ENCODE assay signal across 18 cellular contexts in the genomic region with DNA sequence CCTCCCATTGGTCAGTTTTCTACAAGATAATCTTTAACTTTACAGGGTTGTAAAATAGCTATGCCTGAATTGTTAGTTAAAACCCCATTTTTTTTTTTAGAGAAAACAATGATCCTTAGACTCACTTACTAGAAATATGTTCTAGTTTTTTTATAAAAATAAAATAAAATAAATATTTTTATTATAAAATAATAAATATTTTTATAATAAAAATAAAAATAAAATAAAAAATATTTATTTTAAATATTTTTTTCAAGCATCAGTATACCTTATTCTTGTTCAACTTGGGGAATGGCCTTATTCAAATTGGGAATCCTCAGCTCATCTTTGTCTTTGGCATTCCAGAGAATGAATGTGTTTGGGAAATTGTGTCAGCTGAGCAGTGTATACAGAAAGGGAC. TPM values are rescaled to one million over a fixed set of nuclear protein-coding genes. Genes with fewer than 3 reads are reported as not detected.
A peak's percentile ranks its signal among the peaks of the same experiment; 100 is the strongest.
DNase-seq lines count a peak whose midpoint lies in the region; ATAC-seq, FAIRE-seq and TF ChIP-seq lines count a peak whose summit lies in the region.
"Had no signal": no experiment of that assay in that cellular context is flagged by ENCODE, and none has a peak within 500 bp of the region (broad histone marks: within the 10 kb centered on the region; RNA-seq: fewer than 3 reads in every experiment).

No MANE protein-coding gene starts in this region.

- FAIRE-seq in G401.6 (lab: Jason Lieb, UNC) (peak; percentile 70), pancreas (lab: Jason Lieb, UNC) (peak; percentile 84)
- FAIRE-seq: D721Med, H54 had no signal

- DNase-seq in pancreas (no peak), uterus (no peak)
- no peak for DNase-seq in activated CD8-positive, alpha-beta memory T cell treated with anti-CD3 and anti-CD28 coated beads, Interleukin-2, amount 50 U/mL, for 48 hours
- DNase-seq: CD8-positive, alpha-beta T cell; COR-L47; DND-41; GF-D8; GM23248 had no signal

- intact Hi-C loops in dendritic cell treated with granulocyte-macrophage colony-stimulating factor and Interleukin-4, amounts not matched to agents 40 ng/mL and 50 ng/mL, for 4 days (cut with micrococcal nuclease), result no loop called here
- intact Hi-C loops in pancreas (cut with DNase I) (no loop called here), uterus (cut with DNase I; ENCODE audit: low total_unique reads) (no loop called here)

- H3K9me3 ChIP-seq in pancreas (peaks cover 0 to 5% (median 0%) of the 10 kb centered on the region in 4 donors), uterus (no peaks in the 10 kb centered on the region)

- H3K36me3 ChIP-seq in pancreas (no peaks in the 10 kb centered on the region), uterus (no peaks in the 10 kb centered on the region)

- H3K27ac ChIP-seq in pancreas (no peak overlapping the region), uterus (no peak overlapping the region)
- H3K27ac ChIP-seq: GM23248 had no signal

- no peaks in the 10 kb centered on the region for H3K36me3 Mint-ChIP-seq in IgD-negative memory B cell
- H3K36me3 Mint-ChIP-seq in dendritic cell treated with granulocyte-macrophage colony-stimulating factor and Interleukin-4, amounts not matched to agents 40 ng/mL and 50 ng/mL, for 4 days (ENCODE audit: low read depth), result no peaks in the 10 kb centered on the region
- H3K36me3 Mint-ChIP-seq: CD8-positive, alpha-beta T cell had no signal

- TF ChIP-seq CTCF in pancreas (IDR thresholded peaks at IDR 0.05) (no peak), uterus (IDR thresholded peaks at IDR 0.05) (no peak)

- no peaks in the 10 kb centered on the region for H3K4me1 ChIP-seq in pancreas
- no peaks in the 10 kb centered on the region for H3K4me1 ChIP-seq in uterus

- peak overlapping the region in 2 of 3 donors; percentile 60 to 68 for H3K27ac Mint-ChIP-seq in IgD-negative memory B cell
- peak overlapping the region; percentile 65 for H3K27ac Mint-ChIP-seq in dendritic cell treated with granulocyte-macrophage colony-stimulating factor and Interleukin-4, amounts not matched to agents 40 ng/mL and 50 ng/mL, for 4 days
- H3K27ac Mint-ChIP-seq: CD8-positive, alpha-beta T cell had no signal

- ATAC-seq in pancreas (no peak), GM21515 (IDR thresholded peaks at IDR 0.05; ENCODE audit: unreplicated experiment) (no peak)
- ATAC-seq: CD8-positive, alpha-beta T cell; HCT116 had no signal

- H3K4me3 Mint-ChIP-seq in IgD-negative memory B cell, result no peak overlapping the region
- no peak overlapping the region for H3K4me3 Mint-ChIP-seq in dendritic cell treated with granulocyte-macrophage colony-stimulating factor and Interleukin-4, amounts not matched to agents 40 ng/mL and 50 ng/mL, for 4 days
- H3K4me3 Mint-ChIP-seq: CD8-positive, alpha-beta T cell had no signal

- H3K9me3 Mint-ChIP-seq in IgD-negative memory B cell, result no peaks in the 10 kb centered on the region
- no peaks in the 10 kb centered on the region for H3K9me3 Mint-ChIP-seq in dendritic cell treated with granulocyte-macrophage colony-stimulating factor and Interleukin-4, amounts not matched to agents 40 ng/mL and 50 ng/mL, for 4 days
- H3K9me3 Mint-ChIP-seq: CD8-positive, alpha-beta T cell had no signal

- H3K27me3 Mint-ChIP-seq in IgD-negative memory B cell, result peaks cover 16% of the 10 kb centered on the region
- peaks cover 46% of the 10 kb centered on the region for H3K27me3 Mint-ChIP-seq in dendritic cell treated with granulocyte-macrophage colony-stimulating factor and Interleukin-4, amounts not matched to agents 40 ng/mL and 50 ng/mL, for 4 days

- TF ChIP-seq POLR2A in uterus (IDR thresholded peaks at IDR 0.05), result no peak

- H3K4me1 Mint-ChIP-seq in IgD-negative memory B cell, result peaks cover 0 to 3% (median 0%) of the 10 kb centered on the region in 3 donors
- peaks cover 45% of the 10 kb centered on the region for H3K4me1 Mint-ChIP-seq in dendritic cell treated with granulocyte-macrophage colony-stimulating factor and Interleukin-4, amounts not matched to agents 40 ng/mL and 50 ng/mL, for 4 days (ENCODE audit: low read depth)

- no peak overlapping the region for H3K4me3 ChIP-seq in pancreas
- no peak overlapping the region for H3K4me3 ChIP-seq in uterus
- H3K4me3 ChIP-seq: GM23248 had no signal

- H3K27me3 ChIP-seq in pancreas (no peaks in the 10 kb centered on the region), uterus (no peaks in the 10 kb centered on the region)

RNA-seq across cellular contexts. Expression of gene IL1RL1, which starts 20.8 kb away (rescaled TPM):
- not detected for polyA plus RNA-seq in IgD-negative memory B cell
- total RNA-seq in pancreas, result 1 to 10 TPM in 3 of 6 donors, under 1 TPM in 3; 0.28 to 2.5 (median 1.1) TPM
- polyA plus RNA-seq in pancreas, result 1 to 10 TPM in 1 of 2 donors, under 1 TPM in 1; 0.53 to 1.3 TPM
- 10 to 100 TPM in 1 of 4 donors, 1 to 10 TPM in 3; 1.7 to 12.3 (median 6.8) TPM for total RNA-seq in uterus
- total RNA-seq: A673; CD8-positive, alpha-beta T cell; GM23248 had no signal
- polyA plus RNA-seq: BJ, CD14-positive monocyte had no signal
